Comparison of ENCODE assay signal across 20 cellular contexts in the genomic region with DNA sequence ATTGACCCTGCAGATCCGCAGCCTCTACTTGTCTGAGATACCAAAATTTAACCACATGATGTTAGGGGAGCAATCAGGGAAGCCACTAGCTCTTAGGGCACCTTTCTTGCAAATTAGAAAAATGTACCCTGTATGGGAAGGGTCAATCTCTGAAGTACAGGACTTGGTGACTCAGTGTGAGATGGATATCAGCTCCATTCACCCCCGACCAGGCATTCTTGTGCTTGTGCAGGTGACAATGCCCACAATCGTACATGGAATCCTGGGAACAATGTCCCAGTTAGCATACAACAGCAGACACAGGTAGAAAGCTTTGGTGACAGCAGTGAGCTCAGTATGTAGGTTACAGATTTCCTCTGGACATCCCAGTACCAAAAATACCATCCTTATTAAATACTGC.
A peak's percentile ranks its signal among the peaks of the same experiment; 100 is the strongest.
DNase-seq lines count a peak whose midpoint lies in the region; ATAC-seq and TF ChIP-seq lines count a peak whose summit lies in the region.
"Had no signal": no experiment of that assay in that cellular context is flagged by ENCODE, and none has a peak within 500 bp of the region (broad histone marks: within the 10 kb centered on the region; RNA-seq: fewer than 3 reads in every experiment).

No MANE protein-coding gene starts in this region.

- CTCF ChIA-PET in naive thymus-derived CD4-positive, alpha-beta T cell (lab: Charles Lee), result interaction anchor here (0.6 to 1.1 kb wide), 2 partner anchors 12 to 152 kb away, joined by 4 read pairs; no protein-coding TSS in a partner anchor

- no peak overlapping the region for H3K4me3 ChIP-seq in naive thymus-derived CD4-positive, alpha-beta T cell (ENCODE audit: low read length)
- H3K4me3 ChIP-seq in foreskin fibroblast (ENCODE audit: low read depth in 1 of 2, low read length in 2 of 2), result no peak overlapping the region
- H3K4me3 ChIP-seq: Peyer's patch had no signal

- POLR2A ChIA-PET in naive thymus-derived CD4-positive, alpha-beta T cell (lab: Charles Lee), result interaction anchor here (0.6 to 0.7 kb wide), 2 partner anchors 28 to 50 kb away, joined by 3 to 5 read pairs; no protein-coding TSS in a partner anchor

- no peak for DNase-seq in stimulated activated naive CD8-positive, alpha-beta T cell treated with anti-CD3 and anti-CD28 coated beads, Interleukin-15, Interleukin-2, amounts not matched to agents 100 U/mL and 50 U/mL, for 24 hours
- DNase-seq in T-helper 17 cell (no peak), foreskin fibroblast (no peak), NCI-H2029 (lab: John Stamatoyannopoulos, UW) (no peak)
- no peak for DNase-seq in naive thymus-derived CD4-positive, alpha-beta T cell
- DNase-seq in activated naive CD4-positive, alpha-beta T cell treated with Interleukin-2 at 50 U/mL for 16 hours, result no peak
- DNase-seq: EL; GF-D8; MM.1S; NCI-H1092; NCI-H1436; NCI-H1930; NCI-H345; NCI-H524; NCI-H774; NK-92 treated with Interleukin-12 subunit alpha and Interleukin-12 subunit beta, amount 100 ng/mL, for 24 hours; Peyer's patch had no signal

- H3K4me3 Mint-ChIP-seq in stimulated activated naive CD8-positive, alpha-beta T cell treated with anti-CD3 and anti-CD28 coated beads, Interleukin-15, Interleukin-2, amounts not matched to agents 100 ng/mL and 50 ng/mL, for 24 hours, result no peak overlapping the region
- H3K4me3 Mint-ChIP-seq in T-helper 17 cell, result no peak overlapping the region
- H3K4me3 Mint-ChIP-seq in naive thymus-derived CD4-positive, alpha-beta T cell, result no peak overlapping the region

- no peaks in the 10 kb centered on the region for H3K9me3 ChIP-seq in T-helper 17 cell (ENCODE audit: control insufficient read depth, low read length, poor library complexity, severe bottlenecking)
- H3K9me3 ChIP-seq in naive thymus-derived CD4-positive, alpha-beta T cell (ENCODE audit: control insufficient read depth in 2 of 3, low read length in 3 of 3), result no peaks in the 10 kb centered on the region
- H3K9me3 ChIP-seq: Peyer's patch had no signal

- no peaks in the 10 kb centered on the region for H3K27me3 Mint-ChIP-seq in stimulated activated naive CD8-positive, alpha-beta T cell treated with anti-CD3 and anti-CD28 coated beads, Interleukin-15, Interleukin-2, amounts not matched to agents 100 ng/mL and 50 ng/mL, for 24 hours
- no peaks in the 10 kb centered on the region for H3K27me3 Mint-ChIP-seq in T-helper 17 cell
- no peaks in the 10 kb centered on the region for H3K27me3 Mint-ChIP-seq in naive thymus-derived CD4-positive, alpha-beta T cell

- no peaks in the 10 kb centered on the region for H3K27me3 ChIP-seq in naive thymus-derived CD4-positive, alpha-beta T cell (ENCODE audit: control insufficient read depth in 2 of 2, insufficient read depth in 2 of 2, low read length in 2 of 2)
- H3K27me3 ChIP-seq: Peyer's patch had no signal

- peaks cover 17 to 18% of the 10 kb centered on the region in 2 donors for H3K4me1 ChIP-seq in naive thymus-derived CD4-positive, alpha-beta T cell (ENCODE audit: control insufficient read depth in 2 of 2, insufficient read depth in 2 of 2, low read length in 2 of 2)

- no peaks in the 10 kb centered on the region for H3K36me3 ChIP-seq in naive thymus-derived CD4-positive, alpha-beta T cell (ENCODE audit: control insufficient read depth in 2 of 3, insufficient read depth in 3 of 3, low read length in 3 of 3)
- H3K36me3 ChIP-seq: Peyer's patch had no signal

- intact Hi-C loops in naive thymus-derived CD4-positive, alpha-beta T cell (cut with micrococcal nuclease), result loop anchor here in 1 of 2 donors (1.0 kb wide), 2 partner anchors 7 to 9 kb away; no protein-coding TSS in a partner anchor

- H3K27ac ChIP-seq in naive thymus-derived CD4-positive, alpha-beta T cell (ENCODE audit: low read depth, low read length), result no peak overlapping the region
- H3K27ac ChIP-seq: C4-2B, Peyer's patch had no signal

- ATAC-seq in stimulated activated naive CD8-positive, alpha-beta T cell treated with anti-CD3 and anti-CD28 coated beads, Interleukin-15, Interleukin-2, amounts not matched to agents 100 U/mL and 50 U/mL, for 24 hours, result no peak
- ATAC-seq in T-helper 17 cell (no peak), HG03280 (IDR thresholded peaks at IDR 0.05; ENCODE audit: unreplicated experiment) (no peak)
- ATAC-seq in naive thymus-derived CD4-positive, alpha-beta T cell, result no peak

- no peak for TF ChIP-seq CTCF in foreskin fibroblast (IDR thresholded peaks at IDR 0.05; ENCODE audit: low read depth, low read length)

- no peaks in the 10 kb centered on the region for H3K9me3 Mint-ChIP-seq in stimulated activated naive CD8-positive, alpha-beta T cell treated with anti-CD3 and anti-CD28 coated beads, Interleukin-15, Interleukin-2, amounts not matched to agents 100 ng/mL and 50 ng/mL, for 24 hours
- peaks cover 0 to 2% (median 0%) of the 10 kb centered on the region in 11 donors for H3K9me3 Mint-ChIP-seq in naive thymus-derived CD4-positive, alpha-beta T cell

- H3K36me3 Mint-ChIP-seq in stimulated activated naive CD8-positive, alpha-beta T cell treated with anti-CD3 and anti-CD28 coated beads, Interleukin-15, Interleukin-2, amounts not matched to agents 100 ng/mL and 50 ng/mL, for 24 hours (ENCODE audit: low read depth), result peaks cover 12% of the 10 kb centered on the region
- H3K36me3 Mint-ChIP-seq in T-helper 17 cell (ENCODE audit: low read depth), result no peaks in the 10 kb centered on the region
- peaks cover 0 to 4% (median 1%) of the 10 kb centered on the region in 5 donors for H3K36me3 Mint-ChIP-seq in naive thymus-derived CD4-positive, alpha-beta T cell

- H3K4me1 Mint-ChIP-seq in stimulated activated naive CD8-positive, alpha-beta T cell treated with anti-CD3 and anti-CD28 coated beads, Interleukin-15, Interleukin-2, amounts not matched to agents 100 ng/mL and 50 ng/mL, for 24 hours (ENCODE audit: low read depth), result peaks cover 73% of the 10 kb centered on the region
- peaks cover 64% of the 10 kb centered on the region for H3K4me1 Mint-ChIP-seq in T-helper 17 cell
- peaks cover 53 to 93% (median 88%) of the 10 kb centered on the region in 7 donors for H3K4me1 Mint-ChIP-seq in naive thymus-derived CD4-positive, alpha-beta T cell

- H3K27ac Mint-ChIP-seq in stimulated activated naive CD8-positive, alpha-beta T cell treated with anti-CD3 and anti-CD28 coated beads, Interleukin-15, Interleukin-2, amounts not matched to agents 100 ng/mL and 50 ng/mL, for 24 hours, result peak overlapping the region; percentile 28
- peak overlapping the region; percentile 53 for H3K27ac Mint-ChIP-seq in T-helper 17 cell
- H3K27ac Mint-ChIP-seq in naive thymus-derived CD4-positive, alpha-beta T cell, result peak overlapping the region in 7 of 9 donors; percentile 22 to 87 (median 28)
